Comparison of ENCODE assay signal across 1 cellular context in genomic region chr20:33489495-33490022, GRCh38.
TF ChIP-seq lines count a peak whose summit lies in the region.

No MANE protein-coding gene starts in this region.

TF ChIP-seq in HEK293, 187 proteins besides CTCF, POLR2A, EP300 and RAD21 (continued from another document):
- TF ChIP-seq KLF10 (tag by site-specific recombination; IDR thresholded peaks at IDR 0.05) (peak; percentile 42; the same call in 1 of the 2 replicates), ZNF24 (tag by site-specific recombination; IDR thresholded peaks at IDR 0.05) (0 out of 2 replicates have a peak, but pooled peaks have one; percentile 39), SP3 (tag by site-specific recombination; IDR thresholded peaks at IDR 0.05) (peak; percentile 86), SP2 (tag by site-specific recombination; IDR thresholded peaks at IDR 0.05) (peak; percentile 95), GLIS2 (tag by site-specific recombination; IDR thresholded peaks at IDR 0.05) (peak; percentile 22; the same call in 1 of the 2 replicates), PATZ1 (tag by site-specific recombination; IDR thresholded peaks at IDR 0.05) (peak; percentile 39), ZNF560 (tag by site-specific recombination; IDR thresholded peaks at IDR 0.05; ENCODE audit: borderline replicate concordance) (no peak), WT1 (tag by site-specific recombination; IDR thresholded peaks at IDR 0.05) (0 out of 2 replicates have a peak, but pooled peaks have one; percentile 12), GFI1B (tag by site-specific recombination; IDR thresholded peaks at IDR 0.05) (no peak), GLIS1 (tag by site-specific recombination; IDR thresholded peaks at IDR 0.05) (peak; percentile 33), ZXDB (tag by site-specific recombination; IDR thresholded peaks at IDR 0.05) (peak; percentile 40; the same call in 1 of the 2 replicates), ZBTB26 (tag by site-specific recombination; optimal IDR thresholded peaks at IDR 0.05) (peak; percentile 94)
- TF ChIP-seq, protein P1, sequence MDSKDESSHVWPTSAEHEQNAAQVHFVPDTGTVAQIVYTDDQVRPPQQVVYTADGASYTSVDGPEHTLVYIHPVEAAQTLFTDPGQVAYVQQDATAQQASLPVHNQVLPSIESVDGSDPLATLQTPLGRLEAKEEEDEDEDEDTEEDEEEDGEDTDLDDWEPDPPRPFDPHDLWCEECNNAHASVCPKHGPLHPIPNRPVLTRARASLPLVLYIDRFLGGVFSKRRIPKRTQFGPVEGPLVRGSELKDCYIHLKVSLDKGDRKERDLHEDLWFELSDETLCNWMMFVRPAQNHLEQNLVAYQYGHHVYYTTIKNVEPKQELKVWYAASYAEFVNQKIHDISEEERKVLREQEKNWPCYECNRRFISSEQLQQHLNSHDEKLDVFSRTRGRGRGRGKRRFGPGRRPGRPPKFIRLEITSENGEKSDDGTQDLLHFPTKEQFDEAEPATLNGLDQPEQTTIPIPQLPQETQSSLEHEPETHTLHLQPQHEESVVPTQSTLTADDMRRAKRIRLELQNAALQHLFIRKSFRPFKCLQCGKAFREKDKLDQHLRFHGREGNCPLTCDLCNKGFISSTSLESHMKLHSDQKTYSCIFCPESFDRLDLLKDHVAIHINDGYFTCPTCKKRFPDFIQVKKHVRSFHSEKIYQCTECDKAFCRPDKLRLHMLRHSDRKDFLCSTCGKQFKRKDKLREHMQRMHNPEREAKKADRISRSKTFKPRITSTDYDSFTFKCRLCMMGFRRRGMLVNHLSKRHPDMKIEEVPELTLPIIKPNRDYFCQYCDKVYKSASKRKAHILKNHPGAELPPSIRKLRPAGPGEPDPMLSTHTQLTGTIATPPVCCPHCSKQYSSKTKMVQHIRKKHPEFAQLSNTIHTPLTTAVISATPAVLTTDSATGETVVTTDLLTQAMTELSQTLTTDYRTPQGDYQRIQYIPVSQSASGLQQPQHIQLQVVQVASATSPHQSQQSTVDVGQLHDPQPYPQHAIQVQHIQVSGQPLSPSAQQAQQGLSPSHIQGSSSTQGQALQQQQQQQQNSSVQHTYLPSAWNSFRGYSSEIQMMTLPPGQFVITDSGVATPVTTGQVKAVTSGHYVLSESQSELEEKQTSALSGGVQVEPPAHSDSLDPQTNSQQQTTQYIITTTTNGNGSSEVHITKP (tag by site-specific recombination; IDR thresholded peaks at IDR 0.05): 0 out of 2 replicates have a peak, but pooled peaks have one; percentile 32
TF ChIP-seq in HEK293: peak in this region for 24.
